ENCODE assay signal across 19 cellular contexts in genomic region chr14:33685698-33686097, GRCh38.
"Had no signal": no experiment of that assay in that cellular context is flagged by ENCODE, and none has a peak within 500 bp of the region (broad histone marks: within the 10 kb centered on the region; RNA-seq: fewer than 3 reads in every experiment).

No MANE protein-coding gene starts in this region.

- H3K27ac ChIP-seq: esophagus squamous epithelium, gastrocnemius medialis, left ventricle myocardium inferior, right atrium auricular region, spleen, transverse colon had no signal

- H3K4me3 ChIP-seq: esophagus squamous epithelium, gastrocnemius medialis, left ventricle myocardium inferior, right atrium auricular region, spleen, transverse colon had no signal

- DNase-seq: activated CD4-positive, alpha-beta T cell treated with anti-CD3 and anti-CD28 coated beads, Interleukin-2, amount 50 U/mL, for 1 hour; activated CD8-positive, alpha-beta T cell treated with anti-CD3 and anti-CD28 coated beads for 36 hours; activated gamma-delta T cell treated with Interleukin-2 at 50 U/mL for 16 hours; activated naive CD4-positive, alpha-beta T cell treated with anti-CD3 and anti-CD28 coated beads, Interleukin-2, amount 50 U/mL, for 16 hours; activated T-cell treated with anti-CD3 and anti-CD28 coated beads, Interleukin-2, amount 50 U/mL, for 4 hours; amniotic stem cell; central memory CD4-positive, alpha-beta T cell; esophagus squamous epithelium; gastrocnemius medialis; glutamatergic neuron; left ventricle myocardium inferior; midbrain; naive thymus-derived CD4-positive, alpha-beta T cell; spleen; stimulated activated naive CD4-positive, alpha-beta T cell; T-helper 2 cell; transverse colon had no signal

- H3K27me3 ChIP-seq: esophagus squamous epithelium, gastrocnemius medialis, right atrium auricular region, spleen, transverse colon had no signal

- H3K9me3 ChIP-seq: esophagus squamous epithelium, gastrocnemius medialis, left ventricle myocardium inferior, right atrium auricular region, spleen, transverse colon had no signal

- ATAC-seq: activated CD8-positive, alpha-beta T cell treated with anti-CD3 and anti-CD28 coated beads for 36 hours; activated T-cell treated with anti-CD3 and anti-CD28 coated beads, Interleukin-2, amount 50 U/mL, for 4 hours; activated T-helper 17 cell treated with anti-CD3 and anti-CD28 coated beads, Interleukin-2, amount 50 U/mL, for 72 hours; gastrocnemius medialis; naive thymus-derived CD4-positive, alpha-beta T cell had no signal

- H3K36me3 ChIP-seq: esophagus squamous epithelium, gastrocnemius medialis, left ventricle myocardium inferior, right atrium auricular region, spleen, transverse colon had no signal

- H3K4me1 ChIP-seq: spleen, transverse colon had no signal
